In genomic region chr11:116688202-116688540, GRCh38 we compare ENCODE assay signal across 2 cellular contexts.
TF ChIP-seq lines count a peak whose summit lies in the region.

No MANE protein-coding gene starts in this region.

TF ChIP-seq in GM23338, 12 proteins besides CTCF, POLR2A, EP300 and RAD21:
- TF ChIP-seq ETS1 (IDR thresholded peaks at IDR 0.05) (no peak), STAT1 (IDR thresholded peaks at IDR 0.05; ENCODE audit: unreplicated experiment) (no peak), EZH2 (IDR thresholded peaks at IDR 0.05; ENCODE audit: low read depth, unreplicated experiment) (no peak), POLR2AphosphoS5 (IDR thresholded peaks at IDR 0.05; ENCODE audit: low read depth) (peak; percentile 53)

TF ChIP-seq in IMR-90, 13 proteins besides CTCF, POLR2A, EP300 and RAD21 (continued from another document):
- TF ChIP-seq USF2 (IDR thresholded peaks at IDR 0.05; ENCODE audit: low read depth, low read length) (no peak), BHLHE40 (IDR thresholded peaks at IDR 0.05; ENCODE audit: low read depth, low read length) (no peak), CEBPB (IDR thresholded peaks at IDR 0.05; ENCODE audit: low read depth, low read length) (no peak), MAZ (IDR thresholded peaks at IDR 0.05; ENCODE audit: borderline replicate concordance, low read depth, low read length) (no peak), ELK1 (IDR thresholded peaks at IDR 0.05; ENCODE audit: borderline replicate concordance, low read depth, low read length) (no peak)
